Comparison of ENCODE assay signal across 8 cellular contexts in genomic region chr1:180632326-180633088, GRCh38. TPM values are rescaled to one million over a fixed set of nuclear protein-coding genes. Genes with fewer than 3 reads are reported as not detected.
DNase-seq lines count a peak whose midpoint lies in the region; ATAC-seq and TF ChIP-seq lines count a peak whose summit lies in the region.

No MANE protein-coding gene starts in this region.

- intact Hi-C loops in right lobe of liver (cut with DNase I) = no loop called here

- POLR2A ChIA-PET in HEK293T (lab: Yijun Ruan, JAX) (interaction anchor here (0.8 to 1.8 kb wide), 5 partner anchors 12 to 131 kb away, joined by 3 to 9 read pairs (median 5); no protein-coding TSS in a partner anchor), WTC11 (lab: Charles Lee) (interaction anchor here (1.3 kb wide), 1 partner anchor 22 kb away, joined by 3 read pairs; no protein-coding TSS in a partner anchor)

- no peaks in the 10 kb centered on the region for H3K36me3 Mint-ChIP-seq in WTC11

- no peaks in the 10 kb centered on the region for H3K27me3 Mint-ChIP-seq in WTC11 (ENCODE audit: low read depth)

- ATAC-seq in WTC11 = peak; percentile 30
- ATAC-seq in right lobe of liver = peak; percentile 67 to 75 (median 73)

- no peak for TF ChIP-seq POLR2A in right lobe of liver (IDR thresholded peaks at IDR 0.05)

- H3K9me3 Mint-ChIP-seq in WTC11 = no peaks in the 10 kb centered on the region

- peaks cover 18% of the 10 kb centered on the region for H3K4me1 Mint-ChIP-seq in WTC11

- H3K27ac ChIP-seq in cingulate gyrus (ENCODE audit: low read depth, low read length) (peak overlapping the region; percentile 88), right lobe of liver (peak overlapping the region; percentile 33 to 86 (median 82))

- no peaks in the 10 kb centered on the region for H3K27me3 ChIP-seq in right lobe of liver

- H3K4me3 ChIP-seq in right lobe of liver = peak overlapping the region; percentile 71 to 94 (median 90)

- H3K4me3 Mint-ChIP-seq in WTC11 = no peak overlapping the region

- peaks cover 0 to 10% (median 4%) of the 10 kb centered on the region in 4 donors for H3K4me1 ChIP-seq in right lobe of liver

- CTCF ChIA-PET in HEK293T (lab: Yijun Ruan, JAX) (interaction anchor here (0.9 to 1.1 kb wide), 2 partner anchors 11 to 23 kb away, joined by 3 to 5 read pairs; no protein-coding TSS in a partner anchor), WTC11 (lab: Charles Lee) (interaction anchor here (0.6 to 1.9 kb wide), 5 partner anchors 9 to 224 kb away, joined by 3 to 9 read pairs (median 3); no protein-coding TSS in a partner anchor)

- 3% methylated on average over 5 of the region's 44 CpGs for WGBS in right lobe of liver (ENCODE audit: insufficient coverage, low coverage, low lambda C conversion rate, missing lambda C conversion rate)

- peak; percentile 80 for DNase-seq in NCI-H1092 treated with DMSO at 0.1 percent for 48 hours (lab: John Stamatoyannopoulos, UW)
- DNase-seq in NCI-H1092 (lab: John Stamatoyannopoulos, UW) = no peak
- peak; percentile 62 for DNase-seq in HEK293T (ENCODE audit: extremely low spot score)
- DNase-seq in NAMALWA (ENCODE audit: low spot score) = peak; percentile 78
- DNase-seq in WTC11 (ENCODE audit: low spot score) = peak; percentile 75
- DNase-seq in right lobe of liver = peak; percentile 75 to 81 (median 76)
- DNase-seq in stimulated activated CD4-positive, alpha-beta T cell treated with anti-CD3 and anti-CD28 coated beads, TNF-alpha, amount 100 ng/mL, for 4 hours (ENCODE audit: low read depth in 3 of 3) = peak in 2 of 3 experiments; percentile 20 to 43

- H3K36me3 ChIP-seq in right lobe of liver = no peaks in the 10 kb centered on the region

- no peaks in the 10 kb centered on the region for H3K9me3 ChIP-seq in right lobe of liver

- H3K27ac Mint-ChIP-seq in WTC11 = no peak overlapping the region

- TF ChIP-seq CTCF in WTC11 (IDR thresholded peaks at IDR 0.05) (no peak), right lobe of liver (IDR thresholded peaks at IDR 0.05) (peak in 2 of 4 donors; percentile 20 to 26)

TF ChIP-seq in HEK293T, 16 proteins besides CTCF, POLR2A, EP300 and RAD21:
- TF ChIP-seq ELF4 (IDR thresholded peaks at IDR 0.05) = no peak

TF ChIP-seq in WTC11, 78 proteins besides CTCF, POLR2A, EP300 and RAD21 (continues in another document):
- TF ChIP-seq SOX15 (CRISPR knock-in tag; IDR thresholded peaks at IDR 0.05) (no peak), ZNF263 (CRISPR knock-in tag; IDR thresholded peaks at IDR 0.05; ENCODE audit: low read depth) (peak; percentile 37; the same call in 1 of the 2 replicates), MLX (CRISPR knock-in tag; IDR thresholded peaks at IDR 0.05) (no peak), KAT7 (CRISPR knock-in tag; IDR thresholded peaks at IDR 0.05; ENCODE audit: borderline replicate concordance) (peak; percentile 74; the same call in 1 of the 2 replicates), NFYB (CRISPR knock-in tag; conservative IDR thresholded peaks at IDR 0.05; ENCODE audit: low read depth) (no peak), RELA (CRISPR knock-in tag; IDR thresholded peaks at IDR 0.05; ENCODE audit: borderline replicate concordance) (0 out of 2 replicates have a peak, but pooled peaks have one; percentile 3), HMGXB4 (CRISPR knock-in tag; IDR thresholded peaks at IDR 0.05) (peak; percentile 90), ZNF219 (CRISPR knock-in tag; IDR thresholded peaks at IDR 0.05; ENCODE audit: borderline replicate concordance) (peak; percentile 38; the same call in 1 of the 2 replicates), ELF4 (CRISPR knock-in tag; IDR thresholded peaks at IDR 0.05; ENCODE audit: low read depth) (no peak; the same call in 1 of the 2 replicates)
- TF ChIP-seq, protein P1, sequence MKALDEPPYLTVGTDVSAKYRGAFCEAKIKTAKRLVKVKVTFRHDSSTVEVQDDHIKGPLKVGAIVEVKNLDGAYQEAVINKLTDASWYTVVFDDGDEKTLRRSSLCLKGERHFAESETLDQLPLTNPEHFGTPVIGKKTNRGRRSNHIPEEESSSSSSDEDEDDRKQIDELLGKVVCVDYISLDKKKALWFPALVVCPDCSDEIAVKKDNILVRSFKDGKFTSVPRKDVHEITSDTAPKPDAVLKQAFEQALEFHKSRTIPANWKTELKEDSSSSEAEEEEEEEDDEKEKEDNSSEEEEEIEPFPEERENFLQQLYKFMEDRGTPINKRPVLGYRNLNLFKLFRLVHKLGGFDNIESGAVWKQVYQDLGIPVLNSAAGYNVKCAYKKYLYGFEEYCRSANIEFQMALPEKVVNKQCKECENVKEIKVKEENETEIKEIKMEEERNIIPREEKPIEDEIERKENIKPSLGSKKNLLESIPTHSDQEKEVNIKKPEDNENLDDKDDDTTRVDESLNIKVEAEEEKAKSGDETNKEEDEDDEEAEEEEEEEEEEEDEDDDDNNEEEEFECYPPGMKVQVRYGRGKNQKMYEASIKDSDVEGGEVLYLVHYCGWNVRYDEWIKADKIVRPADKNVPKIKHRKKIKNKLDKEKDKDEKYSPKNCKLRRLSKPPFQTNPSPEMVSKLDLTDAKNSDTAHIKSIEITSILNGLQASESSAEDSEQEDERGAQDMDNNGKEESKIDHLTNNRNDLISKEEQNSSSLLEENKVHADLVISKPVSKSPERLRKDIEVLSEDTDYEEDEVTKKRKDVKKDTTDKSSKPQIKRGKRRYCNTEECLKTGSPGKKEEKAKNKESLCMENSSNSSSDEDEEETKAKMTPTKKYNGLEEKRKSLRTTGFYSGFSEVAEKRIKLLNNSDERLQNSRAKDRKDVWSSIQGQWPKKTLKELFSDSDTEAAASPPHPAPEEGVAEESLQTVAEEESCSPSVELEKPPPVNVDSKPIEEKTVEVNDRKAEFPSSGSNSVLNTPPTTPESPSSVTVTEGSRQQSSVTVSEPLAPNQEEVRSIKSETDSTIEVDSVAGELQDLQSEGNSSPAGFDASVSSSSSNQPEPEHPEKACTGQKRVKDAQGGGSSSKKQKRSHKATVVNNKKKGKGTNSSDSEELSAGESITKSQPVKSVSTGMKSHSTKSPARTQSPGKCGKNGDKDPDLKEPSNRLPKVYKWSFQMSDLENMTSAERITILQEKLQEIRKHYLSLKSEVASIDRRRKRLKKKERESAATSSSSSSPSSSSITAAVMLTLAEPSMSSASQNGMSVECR (CRISPR knock-in tag; IDR thresholded peaks at IDR 0.05; ENCODE audit: borderline replicate concordance) = peak; percentile 75; the same call in 1 of the 2 replicates
- TF ChIP-seq, protein P2, sequence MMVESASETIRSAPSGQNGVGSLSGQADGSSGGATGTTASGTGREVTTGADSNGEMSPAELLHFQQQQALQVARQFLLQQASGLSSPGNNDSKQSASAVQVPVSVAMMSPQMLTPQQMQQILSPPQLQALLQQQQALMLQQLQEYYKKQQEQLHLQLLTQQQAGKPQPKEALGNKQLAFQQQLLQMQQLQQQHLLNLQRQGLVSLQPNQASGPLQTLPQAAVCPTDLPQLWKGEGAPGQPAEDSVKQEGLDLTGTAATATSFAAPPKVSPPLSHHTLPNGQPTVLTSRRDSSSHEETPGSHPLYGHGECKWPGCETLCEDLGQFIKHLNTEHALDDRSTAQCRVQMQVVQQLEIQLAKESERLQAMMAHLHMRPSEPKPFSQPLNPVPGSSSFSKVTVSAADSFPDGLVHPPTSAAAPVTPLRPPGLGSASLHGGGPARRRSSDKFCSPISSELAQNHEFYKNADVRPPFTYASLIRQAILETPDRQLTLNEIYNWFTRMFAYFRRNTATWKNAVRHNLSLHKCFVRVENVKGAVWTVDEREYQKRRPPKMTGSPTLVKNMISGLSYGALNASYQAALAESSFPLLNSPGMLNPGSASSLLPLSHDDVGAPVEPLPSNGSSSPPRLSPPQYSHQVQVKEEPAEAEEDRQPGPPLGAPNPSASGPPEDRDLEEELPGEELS (CRISPR knock-in tag; IDR thresholded peaks at IDR 0.05) = no peak; the same call in 1 of the 2 replicates
- TF ChIP-seq, protein P3, sequence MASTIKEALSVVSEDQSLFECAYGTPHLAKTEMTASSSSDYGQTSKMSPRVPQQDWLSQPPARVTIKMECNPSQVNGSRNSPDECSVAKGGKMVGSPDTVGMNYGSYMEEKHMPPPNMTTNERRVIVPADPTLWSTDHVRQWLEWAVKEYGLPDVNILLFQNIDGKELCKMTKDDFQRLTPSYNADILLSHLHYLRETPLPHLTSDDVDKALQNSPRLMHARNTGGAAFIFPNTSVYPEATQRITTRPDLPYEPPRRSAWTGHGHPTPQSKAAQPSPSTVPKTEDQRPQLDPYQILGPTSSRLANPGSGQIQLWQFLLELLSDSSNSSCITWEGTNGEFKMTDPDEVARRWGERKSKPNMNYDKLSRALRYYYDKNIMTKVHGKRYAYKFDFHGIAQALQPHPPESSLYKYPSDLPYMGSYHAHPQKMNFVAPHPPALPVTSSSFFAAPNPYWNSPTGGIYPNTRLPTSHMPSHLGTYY (CRISPR knock-in tag; IDR thresholded peaks at IDR 0.05) = no peak
- TF ChIP-seq, protein P4, sequence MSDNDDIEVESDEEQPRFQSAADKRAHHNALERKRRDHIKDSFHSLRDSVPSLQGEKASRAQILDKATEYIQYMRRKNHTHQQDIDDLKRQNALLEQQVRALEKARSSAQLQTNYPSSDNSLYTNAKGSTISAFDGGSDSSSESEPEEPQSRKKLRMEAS (CRISPR knock-in tag; IDR thresholded peaks at IDR 0.05) = peak; percentile 55; the same call in 1 of the 2 replicates

RNA-seq across cellular contexts. Expression of gene XPR1, which starts 0.7 kb away (rescaled TPM):
- 34.6 to 38.8 TPM (median 37.8 TPM) in 3 replicates for total RNA-seq in WTC11 (2021)
- total RNA-seq in right lobe of liver = 10 to 100 TPM in 1 of 6 experiments, 1 to 10 TPM in 5; 5.9 to 10.0 (median 9.0) TPM
